19 cellular contexts compared by ENCODE assay signal in genomic region chr10:16653223-16653622, GRCh38.
A peak's percentile ranks its signal among the peaks of the same experiment; 100 is the strongest.
DNase-seq lines count a peak whose midpoint lies in the region; ATAC-seq and TF ChIP-seq lines count a peak whose summit lies in the region.
"Had no signal": no experiment of that assay in that cellular context is flagged by ENCODE, and none has a peak within 500 bp of the region (broad histone marks: within the 10 kb centered on the region; RNA-seq: fewer than 3 reads in every experiment).

No MANE protein-coding gene starts in this region.

- WGBS in esophagus squamous epithelium, 2 donors = 83 to 89% methylated on average over 4 of the region's 4 CpGs

- CTCF ChIA-PET in activated CD4-positive, alpha-beta T cell treated with anti-CD3 and anti-CD28 coated beads for 36 hours (lab: Charles Lee) = no interaction called here
- CTCF ChIA-PET in activated CD4-positive, alpha-beta T cell treated with anti-CD3 and anti-CD28 coated beads, Interleukin-2, amount 10 ng/mL, durations not matched to agents 7 days and 5 days (lab: Charles Lee) = no interaction called here

- no peaks in the 10 kb centered on the region for H3K27me3 ChIP-seq in esophagus squamous epithelium
- H3K27me3 ChIP-seq: gastroesophageal sphincter, spleen, upper lobe of right lung had no signal

- H3K4me3 Mint-ChIP-seq in activated CD4-positive, alpha-beta T cell treated with anti-CD3 and anti-CD28 coated beads for 36 hours = no peak overlapping the region
- H3K4me3 Mint-ChIP-seq in activated CD4-positive, alpha-beta T cell treated with anti-CD3 and anti-CD28 coated beads, Interleukin-2, amount 10 ng/mL, durations not matched to agents 7 days and 5 days = no peak overlapping the region
- H3K4me3 Mint-ChIP-seq in activated T-helper 17 cell treated with anti-CD3 and anti-CD28 coated beads, Interleukin-2, amount 50 U/mL, for 72 hours = peak overlapping the region; percentile 11
- H3K4me3 Mint-ChIP-seq: H9 had no signal

- ATAC-seq in activated CD4-positive, alpha-beta T cell treated with anti-CD3 and anti-CD28 coated beads for 36 hours = no peak
- peak; percentile 89 for ATAC-seq in GM18868 (IDR thresholded peaks at IDR 0.05; ENCODE audit: unreplicated experiment)
- peak; percentile 52 for ATAC-seq in HG02642 (IDR thresholded peaks at IDR 0.05; ENCODE audit: poor library complexity, unreplicated experiment)
- peak; percentile 97 for ATAC-seq in activated T-helper 17 cell treated with anti-CD3 and anti-CD28 coated beads, Interleukin-2, amount 50 U/mL, for 72 hours (replicated peaks)
- no peak for ATAC-seq in HG03175 (IDR thresholded peaks at IDR 0.05; ENCODE audit: unreplicated experiment)
- ATAC-seq in GM19023 (IDR thresholded peaks at IDR 0.05; ENCODE audit: unreplicated experiment) = no peak
- ATAC-seq: gastroesophageal sphincter, upper lobe of right lung had no signal

- no peak overlapping the region for H3K27ac ChIP-seq in esophagus squamous epithelium
- H3K27ac ChIP-seq: 22Rv1, gastroesophageal sphincter, spleen, upper lobe of right lung had no signal

- no peaks in the 10 kb centered on the region for H3K27me3 Mint-ChIP-seq in activated CD4-positive, alpha-beta T cell treated with anti-CD3 and anti-CD28 coated beads for 36 hours
- no peaks in the 10 kb centered on the region for H3K27me3 Mint-ChIP-seq in activated CD4-positive, alpha-beta T cell treated with anti-CD3 and anti-CD28 coated beads, Interleukin-2, amount 10 ng/mL, durations not matched to agents 7 days and 5 days
- H3K27me3 Mint-ChIP-seq in activated T-helper 17 cell treated with anti-CD3 and anti-CD28 coated beads, Interleukin-2, amount 50 U/mL, for 72 hours = no peaks in the 10 kb centered on the region

- H3K36me3 Mint-ChIP-seq in activated CD4-positive, alpha-beta T cell treated with anti-CD3 and anti-CD28 coated beads for 36 hours (ENCODE audit: low read depth) = no peaks in the 10 kb centered on the region
- H3K36me3 Mint-ChIP-seq in activated CD4-positive, alpha-beta T cell treated with anti-CD3 and anti-CD28 coated beads, Interleukin-2, amount 10 ng/mL, durations not matched to agents 7 days and 5 days (ENCODE audit: low read depth) = no peaks in the 10 kb centered on the region
- no peaks in the 10 kb centered on the region for H3K36me3 Mint-ChIP-seq in activated T-helper 17 cell treated with anti-CD3 and anti-CD28 coated beads, Interleukin-2, amount 50 U/mL, for 72 hours (ENCODE audit: low read depth)

- intact Hi-C loops in activated CD4-positive, alpha-beta T cell treated with anti-CD3 and anti-CD28 coated beads for 36 hours (cut with DNase I, micrococcal nuclease) = no loop called here
- intact Hi-C loops in esophagus squamous epithelium (cut with DNase I) = no loop called here

- H3K4me1 ChIP-seq in esophagus squamous epithelium = no peaks in the 10 kb centered on the region
- H3K4me1 ChIP-seq: spleen had no signal

- no peaks in the 10 kb centered on the region for H3K9me3 ChIP-seq in esophagus squamous epithelium
- H3K9me3 ChIP-seq: gastroesophageal sphincter, spleen, upper lobe of right lung had no signal

- POLR2A ChIA-PET in activated CD4-positive, alpha-beta T cell treated with anti-CD3 and anti-CD28 coated beads for 36 hours (lab: Charles Lee) = no interaction called here
- POLR2A ChIA-PET in activated CD4-positive, alpha-beta T cell treated with anti-CD3 and anti-CD28 coated beads, Interleukin-2, amount 10 ng/mL, durations not matched to agents 7 days and 5 days (lab: Charles Lee) = no interaction called here

- H3K4me1 Mint-ChIP-seq in activated CD4-positive, alpha-beta T cell treated with anti-CD3 and anti-CD28 coated beads for 36 hours = peaks cover 18% of the 10 kb centered on the region
- H3K4me1 Mint-ChIP-seq in activated CD4-positive, alpha-beta T cell treated with anti-CD3 and anti-CD28 coated beads, Interleukin-2, amount 10 ng/mL, durations not matched to agents 7 days and 5 days = peaks cover 7% of the 10 kb centered on the region
- H3K4me1 Mint-ChIP-seq in activated T-helper 17 cell treated with anti-CD3 and anti-CD28 coated beads, Interleukin-2, amount 50 U/mL, for 72 hours = peaks cover 8% of the 10 kb centered on the region
- H3K4me1 Mint-ChIP-seq: H9 had no signal

- H3K36me3 ChIP-seq in esophagus squamous epithelium = no peaks in the 10 kb centered on the region
- H3K36me3 ChIP-seq: gastroesophageal sphincter, spleen, upper lobe of right lung had no signal

- no peak overlapping the region for H3K27ac Mint-ChIP-seq in activated CD4-positive, alpha-beta T cell treated with anti-CD3 and anti-CD28 coated beads for 36 hours
- no peak overlapping the region for H3K27ac Mint-ChIP-seq in activated CD4-positive, alpha-beta T cell treated with anti-CD3 and anti-CD28 coated beads, Interleukin-2, amount 10 ng/mL, durations not matched to agents 7 days and 5 days
- H3K27ac Mint-ChIP-seq in activated T-helper 17 cell treated with anti-CD3 and anti-CD28 coated beads, Interleukin-2, amount 50 U/mL, for 72 hours = peak overlapping the region; percentile 7
- H3K27ac Mint-ChIP-seq: H9 had no signal

- DNase-seq in activated CD4-positive, alpha-beta T cell treated with anti-CD3 and anti-CD28 coated beads for 36 hours = peak; percentile 35
- no peak for DNase-seq in activated CD4-positive, alpha-beta T cell treated with anti-CD3 and anti-CD28 coated beads, Interleukin-2, amount 10 ng/mL, durations not matched to agents 7 days and 5 days
- no peak for DNase-seq in esophagus squamous epithelium (lab: John Stamatoyannopoulos, UW)
- DNase-seq: activated CD4-positive, alpha-beta T cell treated with anti-CD3 and anti-CD28 coated beads for 4 hours; AML-193; DND-41; H9; KBM-7; kidney; NCI-H146; spleen; upper lobe of right lung had no signal

- TF ChIP-seq CTCF in esophagus squamous epithelium (IDR thresholded peaks at IDR 0.05) = no peak

- no peak overlapping the region for H3K4me3 ChIP-seq in esophagus squamous epithelium
- H3K4me3 ChIP-seq: gastroesophageal sphincter, spleen, upper lobe of right lung had no signal

- H3K9me3 Mint-ChIP-seq in activated CD4-positive, alpha-beta T cell treated with anti-CD3 and anti-CD28 coated beads for 36 hours (ENCODE audit: low read depth) = no peaks in the 10 kb centered on the region
- H3K9me3 Mint-ChIP-seq in activated CD4-positive, alpha-beta T cell treated with anti-CD3 and anti-CD28 coated beads, Interleukin-2, amount 10 ng/mL, durations not matched to agents 7 days and 5 days = no peaks in the 10 kb centered on the region
- no peaks in the 10 kb centered on the region for H3K9me3 Mint-ChIP-seq in activated T-helper 17 cell treated with anti-CD3 and anti-CD28 coated beads, Interleukin-2, amount 50 U/mL, for 72 hours
- H3K9me3 Mint-ChIP-seq: H9 had no signal

- no peak for TF ChIP-seq POLR2A in esophagus squamous epithelium (IDR thresholded peaks at IDR 0.05)

Comparison
In these comparisons a context has a peak if more than half of its experiments do, and no peak if none do; other contexts are left out.
1. ATAC-seq: peak in GM18868 (single experiment), HG02642 (single experiment) and activated T-helper 17 cell treated with anti-CD3 and anti-CD28 coated beads, Interleukin-2, amount 50 U/mL, for 72 hours (single experiment); none in activated CD4-positive, alpha-beta T cell treated with anti-CD3 and anti-CD28 coated beads for 36 hours (single experiment), HG03175 (single experiment) and GM19023 (single experiment).